ENCODE assay signal across 8 cellular contexts in genomic region chr11:74989269-74989655, GRCh38. TPM values are rescaled to one million over a fixed set of nuclear protein-coding genes. Genes with fewer than 3 reads are reported as not detected.
A peak's percentile ranks its signal among the peaks of the same experiment; 100 is the strongest.
DNase-seq lines count a peak whose midpoint lies in the region; ATAC-seq, FAIRE-seq and TF ChIP-seq lines count a peak whose summit lies in the region.

No MANE protein-coding gene starts in this region.

- no peak for TF ChIP-seq CTCF in HEK293 (tag by site-specific recombination; IDR thresholded peaks at IDR 0.05)
- no peak for TF ChIP-seq CTCF in foreskin fibroblast (IDR thresholded peaks at IDR 0.05; ENCODE audit: low read depth, low read length)
- TF ChIP-seq CTCF in gastrocnemius medialis (IDR thresholded peaks at IDR 0.05 in 4 of 5, conservative IDR thresholded peaks at IDR 0.05 in 1 of 5): no peak

- H3K4me1 Mint-ChIP-seq in T-cell: peaks cover 31 to 34% (median 33%) of the 10 kb centered on the region in 3 donors

- peak overlapping the region; percentile 92 to 95 (median 94) for H3K4me3 Mint-ChIP-seq in T-cell

- FAIRE-seq in GM12892 (lab: Jason Lieb, UNC): no peak

- H3K36me3 Mint-ChIP-seq in T-cell: peaks cover 11% of the 10 kb centered on the region

- H3K27ac Mint-ChIP-seq in T-cell: peak overlapping the region; percentile 89 to 90

- H3K27me3 ChIP-seq in gastrocnemius medialis: no peaks in the 10 kb centered on the region

- no peak for TF ChIP-seq POLR2A in gastrocnemius medialis (IDR thresholded peaks at IDR 0.05)
- TF ChIP-seq POLR2A in GM12892 (IDR thresholded peaks at IDR 0.05; ENCODE audit: low read depth, low read length): no peak

- peak overlapping the region; percentile 68 for H3K27ac ChIP-seq in HEK293 (ENCODE audit: extremely low read depth, low read depth, low read length)
- H3K27ac ChIP-seq in gastrocnemius medialis: peak overlapping the region; percentile 88 to 96 (median 96)

- H3K9me3 ChIP-seq in HEK293 (ENCODE audit: control insufficient read depth, insufficient read depth, low read depth, low read length) (no peaks in the 10 kb centered on the region), gastrocnemius medialis (no peaks in the 10 kb centered on the region)

- POLR2A ChIA-PET in HEK293 (lab: Yijun Ruan, JAX) (interaction anchor here (1.0 to 1.8 kb wide), 5 partner anchors 9 to 50 kb away, joined by 3 to 7 read pairs (median 5); partner anchors contain the start of genes SPCS2 and XRRA1), T-cell (lab: Charles Lee) (interaction anchor here (0.6 to 1.0 kb wide), 3 partner anchors 12 to 299 kb away, joined by 3 to 7 read pairs (median 4); no protein-coding TSS in a partner anchor)

- intact Hi-C loops in gastrocnemius medialis (cut with DNase I; ENCODE audit: low total_unique reads): loop anchor here (2.0 kb wide), 2 partner anchors 26 to 40 kb away; partner anchors contain the start of genes SPCS2 and XRRA1

- H3K36me3 ChIP-seq in HEK293 (ENCODE audit: control insufficient read depth in 2 of 2, insufficient read depth in 1 of 2, low read length in 2 of 2) (peaks cover 0 to 11% of the 10 kb centered on the region in 2 experiments; a peak in 1 of 3 replicates), gastrocnemius medialis (peaks cover 0 to 3% of the 10 kb centered on the region in 2 donors)

- H3K4me3 ChIP-seq in HEK293 (ENCODE audit: low read depth, low read length) (peak overlapping the region; percentile 77), foreskin fibroblast (ENCODE audit: low read depth in 1 of 2, low read length in 2 of 2) (peak overlapping the region; percentile 83 to 86), gastrocnemius medialis (peak overlapping the region; percentile 66 to 95 (median 91))

- no peaks in the 10 kb centered on the region for H3K27me3 Mint-ChIP-seq in T-cell

- no peaks in the 10 kb centered on the region for H3K9me3 Mint-ChIP-seq in T-cell

- DNase-seq in Daoy (ENCODE audit: low read depth) (peak; percentile 7), T-cell (peak in 2 of 34 experiments; percentile 6 to 7), foreskin fibroblast (no peak), gastrocnemius medialis (no peak), dedifferentiated amniotic fluid mesenchymal stem cell (ENCODE audit: extremely low spot score) (no peak), GM12892 (ENCODE audit: insufficient read length) (no peak)

- CTCF ChIA-PET in HEK293 (lab: Yijun Ruan, JAX) (interaction anchor here (0.6 to 1.1 kb wide), 7 partner anchors 13 to 544 kb away, joined by 3 to 5 read pairs (median 3); no protein-coding TSS in a partner anchor), T-cell (lab: Charles Lee) (interaction anchor here in 1 of 2 donors (0.6 kb wide), 1 partner anchor 29 kb away, joined by 3 read pairs; no protein-coding TSS in a partner anchor)

- ATAC-seq in T-cell (replicated peaks in 1 of 4) (peak in 3 of 4 experiments; percentile 4 to 15 (median 5)), gastrocnemius medialis (peak; percentile 24 to 25), HG03108 (IDR thresholded peaks at IDR 0.05; ENCODE audit: unreplicated experiment) (no peak)

- in situ Hi-C loops in gastrocnemius medialis (cut with MboI; ENCODE audit: low sequenced_read_pairs in 4 of 4): no loop called here

- H3K4me1 ChIP-seq in HEK293 (ENCODE audit: control insufficient read depth, insufficient read depth, low read length): no peaks in the 10 kb centered on the region
- peaks cover 38 to 40% of the 10 kb centered on the region in 2 donors for H3K4me1 ChIP-seq in gastrocnemius medialis

TF ChIP-seq in HEK293, 187 proteins besides CTCF, POLR2A, EP300 and RAD21:
- TF ChIP-seq ZNF610 (tag by site-specific recombination; IDR thresholded peaks at IDR 0.05; ENCODE audit: borderline replicate concordance): no peak
- TF ChIP-seq ZNF768 (tag by site-specific recombination; IDR thresholded peaks at IDR 0.05): no peak
- TF ChIP-seq ZNF324 (tag by site-specific recombination; IDR thresholded peaks at IDR 0.05): no peak
- TF ChIP-seq ZNF121 (tag by site-specific recombination; IDR thresholded peaks at IDR 0.05): no peak
- no peak for TF ChIP-seq ZNF24 (tag by site-specific recombination; IDR thresholded peaks at IDR 0.05)
- TF ChIP-seq, protein P1, sequence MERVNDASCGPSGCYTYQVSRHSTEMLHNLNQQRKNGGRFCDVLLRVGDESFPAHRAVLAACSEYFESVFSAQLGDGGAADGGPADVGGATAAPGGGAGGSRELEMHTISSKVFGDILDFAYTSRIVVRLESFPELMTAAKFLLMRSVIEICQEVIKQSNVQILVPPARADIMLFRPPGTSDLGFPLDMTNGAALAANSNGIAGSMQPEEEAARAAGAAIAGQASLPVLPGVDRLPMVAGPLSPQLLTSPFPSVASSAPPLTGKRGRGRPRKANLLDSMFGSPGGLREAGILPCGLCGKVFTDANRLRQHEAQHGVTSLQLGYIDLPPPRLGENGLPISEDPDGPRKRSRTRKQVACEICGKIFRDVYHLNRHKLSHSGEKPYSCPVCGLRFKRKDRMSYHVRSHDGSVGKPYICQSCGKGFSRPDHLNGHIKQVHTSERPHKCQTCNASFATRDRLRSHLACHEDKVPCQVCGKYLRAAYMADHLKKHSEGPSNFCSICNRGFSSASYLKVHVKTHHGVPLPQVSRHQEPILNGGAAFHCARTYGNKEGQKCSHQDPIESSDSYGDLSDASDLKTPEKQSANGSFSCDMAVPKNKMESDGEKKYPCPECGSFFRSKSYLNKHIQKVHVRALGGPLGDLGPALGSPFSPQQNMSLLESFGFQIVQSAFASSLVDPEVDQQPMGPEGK (tag by site-specific recombination; IDR thresholded peaks at IDR 0.05): no peak
- peak; percentile 80; the same call in 1 of the 2 replicates for TF ChIP-seq ZNF664 (tag by site-specific recombination; IDR thresholded peaks at IDR 0.05)

RNA-seq across cellular contexts. Expression of gene NEU3, which starts 0.5 kb away (rescaled TPM):
- 5.9 and 17.7 TPM in 2 replicates for total RNA-seq in Daoy (2014; rRNA removed; shearing (Covaris generic))
- total RNA-seq in T-cell: 10 to 100 TPM; 12.4 to 18.0 (median 13.0) TPM
- total RNA-seq in gastrocnemius medialis: 10 to 100 TPM; 11.0 to 20.6 (median 18.3) TPM
- 8.6 TPM for polyA plus RNA-seq in GM12892 (2012; ENCODE audit: missing spikeins)

RNA-seq across cellular contexts. Expression of gene SPCS2, which starts 40.2 kb away (rescaled TPM):
- 21.1 and 46.8 TPM in 2 replicates for total RNA-seq in Daoy (2014; rRNA removed; shearing (Covaris generic))
- total RNA-seq in T-cell: 100 to 1,000 TPM in 1 of 5 donors, 10 to 100 TPM in 4; 75.4 to 101 (median 90.8) TPM
- 10 to 100 TPM; 16.9 to 38.3 (median 22.8) TPM for total RNA-seq in gastrocnemius medialis
- 129 TPM for polyA plus RNA-seq in GM12892 (2012; ENCODE audit: missing spikeins)

RNA-seq across cellular contexts. Expression of gene XRRA1, which starts 40.4 kb away (rescaled TPM):
- 5.6 and 9.7 TPM in 2 replicates for total RNA-seq in Daoy (2014; rRNA removed; shearing (Covaris generic))
- total RNA-seq in T-cell: 10 to 100 TPM; 12.6 to 27.7 (median 14.6) TPM
- total RNA-seq in gastrocnemius medialis: 10 to 100 TPM in 1 of 4 donors, 1 to 10 TPM in 3; 7.8 to 16.8 (median 8.8) TPM
- 4.6 TPM for polyA plus RNA-seq in GM12892 (2012; ENCODE audit: missing spikeins)
